Comparison of ENCODE assay signal across 26 cellular contexts in genomic region chr1:158043232-158043631, GRCh38. TPM values are rescaled to one million over a fixed set of nuclear protein-coding genes. Genes with fewer than 3 reads are reported as not detected.
DNase-seq lines count a peak whose midpoint lies in the region; ATAC-seq, FAIRE-seq and TF ChIP-seq lines count a peak whose summit lies in the region.
"Had no signal": no experiment of that assay in that cellular context is flagged by ENCODE, and none has a peak within 500 bp of the region (broad histone marks: within the 10 kb centered on the region; RNA-seq: fewer than 3 reads in every experiment).

No MANE protein-coding gene starts in this region.

- no peaks in the 10 kb centered on the region; the same call in 1 of the 2 replicates for H3K23me2 ChIP-seq in H1 (ENCODE audit: low read depth, low read length)

- POLR2A ChIA-PET in H1 (lab: Charles Lee; ENCODE audit: partially characterized antibody), result interaction anchor here (1.4 kb wide), 1 partner anchor 10 kb away, joined by 3 read pairs; no protein-coding TSS in a partner anchor

- H2BK120ac ChIP-seq in H1 (replicated peaks; ENCODE audit: low read depth, low read length), result no peak overlapping the region

- peak overlapping the region; percentile 71 for H3K27ac Mint-ChIP-seq in mesothelial cell of epicardium
- H3K27ac Mint-ChIP-seq: activated naive CD8-positive, alpha-beta T cell treated with anti-CD3 and anti-CD28 coated beads, Interleukin-2, amount 10 ng/mL, durations not matched to agents 7 days and 5 days; activated T-helper 1 cell treated with anti-CD3 and anti-CD28 coated beads, Interleukin-12 subunit alpha, Interleukin-12 subunit beta, Interleukin-2, Interleukin-4 antibody, amounts not matched to agents 30 ng/mL and 10 ng/mL and 1 ng/mL, durations not matched to agents 14 hours and 24 hours and 36 hours had no signal

- 0 out of 4 replicates have a peak, but pooled peaks of 1 of the 2 experiments have one; percentile 16 for TF ChIP-seq RAD21 in H1 (IDR thresholded peaks at IDR 0.05 in 1 of 2, conservative IDR thresholded peaks at IDR 0.05 in 1 of 2; ENCODE audit: low read depth in 2 of 2, low read length in 2 of 2)

- no peak for TF ChIP-seq EP300 in H1 (IDR thresholded peaks at IDR 0.05; ENCODE audit: borderline replicate concordance in 1 of 2, low read depth in 2 of 2, low read length in 2 of 2)

- H4K5ac ChIP-seq in H1 (ENCODE audit: insufficient read length, low read depth, low read length), result no peak overlapping the region

- H3K36me3 ChIP-seq in H1 (ENCODE audit: control insufficient read depth in 2 of 4, insufficient read depth in 4 of 4, low read length in 3 of 4), result no peaks in the 10 kb centered on the region
- H3K36me3 ChIP-seq: BLaER1, breast epithelium, gastroesophageal sphincter, left ventricle myocardium inferior, stomach, upper lobe of right lung had no signal

- H3K27me3 ChIP-seq in H1 (replicated peaks in 1 of 4; ENCODE audit: control insufficient read depth in 3 of 4, extremely low read depth in 1 of 4, insufficient read depth in 3 of 4, low read length in 3 of 4), result no peaks in the 10 kb centered on the region
- H3K27me3 ChIP-seq: BLaER1, breast epithelium, gastroesophageal sphincter, upper lobe of right lung had no signal

- no peak overlapping the region for H3K56ac ChIP-seq in H1 (replicated peaks; ENCODE audit: insufficient read length, low read depth, low read length)

- H3K27me3 Mint-ChIP-seq in mesothelial cell of epicardium (ENCODE audit: low read depth), result no peaks in the 10 kb centered on the region
- H3K27me3 Mint-ChIP-seq: activated naive CD8-positive, alpha-beta T cell treated with anti-CD3 and anti-CD28 coated beads, Interleukin-2, amount 10 ng/mL, durations not matched to agents 7 days and 5 days had no signal

- H2AK5ac ChIP-seq in H1 (ENCODE audit: low read depth, low read length), result no peak overlapping the region

- peak; percentile 89 for DNase-seq in COLO829 (ENCODE audit: low spot score)
- DNase-seq in OCI-M2 (lab: John Stamatoyannopoulos, UW; ENCODE audit: unreplicated experiment), result peak; percentile 5
- no peak for DNase-seq in H1 (ENCODE audit: low read depth in 1 of 2, low spot score in 2 of 2)
- DNase-seq in mesothelial cell of epicardium (ENCODE audit: low spot score in 2 of 2, unreplicated experiment in 2 of 2), result no peak
- DNase-seq in activated CD4-positive, CD25-positive, alpha-beta regulatory T cell treated with anti-CD3 and anti-CD28 coated beads, Interleukin-2, amount 50 U/mL, for 72 hours, result no peak
- no peak for DNase-seq in LoVo (ENCODE audit: low spot score)
- no peak for DNase-seq in H4 (ENCODE audit: low spot score)
- DNase-seq: activated naive CD8-positive, alpha-beta T cell treated with anti-CD3 and anti-CD28 coated beads, Interleukin-2, amount 10 ng/mL, durations not matched to agents 7 days and 5 days; dermis blood vessel endothelial cell; GOT3; left ventricle myocardium inferior; NCI-H1417; PC-9; stimulated activated CD4-positive, alpha-beta T cell treated with anti-CD3 and anti-CD28 coated beads, Interleukin-2, amount 100 ng/mL, for 48 hours; stomach; T1000; upper lobe of right lung had no signal

- CTCF ChIA-PET in H1 (lab: Charles Lee; ENCODE audit: partially characterized antibody), result interaction anchor here (0.6 to 49.0 kb wide), 16 partner anchors 8 to 82 kb away, joined by 3 to 1615 read pairs (median 10); partner anchors contain the start of gene KIRREL1

- peaks cover 8% of the 10 kb centered on the region for H3K79me1 ChIP-seq in H1 (ENCODE audit: low read depth, low read length)

- no peak overlapping the region; a peak in 1 of 8 replicates for H3K4me3 ChIP-seq in H1 (ENCODE audit: extremely low read depth in 1 of 4, insufficient read depth in 2 of 4, low read depth in 3 of 4, low read length in 4 of 4)
- H3K4me3 ChIP-seq: BLaER1, breast epithelium, gastroesophageal sphincter, left ventricle myocardium inferior, PC-9, skin epidermis, stomach, upper lobe of right lung had no signal

- H3K18ac ChIP-seq in H1 (ENCODE audit: extremely low read depth, low read length), result no peak overlapping the region

- peaks cover 2% of the 10 kb centered on the region for H3K36me3 Mint-ChIP-seq in mesothelial cell of epicardium
- H3K36me3 Mint-ChIP-seq: activated naive CD8-positive, alpha-beta T cell treated with anti-CD3 and anti-CD28 coated beads, Interleukin-2, amount 10 ng/mL, durations not matched to agents 7 days and 5 days had no signal

- peaks cover 5 to 18% (median 14%) of the 10 kb centered on the region in 4 experiments for H3K4me1 ChIP-seq in H1 (replicated peaks in 1 of 4; ENCODE audit: control insufficient read depth in 3 of 4, insufficient read depth in 4 of 4, low read length in 3 of 4)
- H3K4me1 ChIP-seq: breast epithelium, parathyroid adenoma had no signal

- no peak overlapping the region for H2BK12ac ChIP-seq in H1 (ENCODE audit: low read depth, low read length)

- H3K79me2 ChIP-seq in H1 (ENCODE audit: control insufficient read depth in 1 of 2, insufficient read depth in 2 of 2, low read length in 2 of 2), result peaks cover 0 to 68% of the 10 kb centered on the region in 2 experiments; a peak in 3 of 4 replicates
- H3K79me2 ChIP-seq: parathyroid adenoma had no signal

- no peak overlapping the region for H3K4me3 Mint-ChIP-seq in mesothelial cell of epicardium
- H3K4me3 Mint-ChIP-seq: activated naive CD8-positive, alpha-beta T cell treated with anti-CD3 and anti-CD28 coated beads, Interleukin-2, amount 10 ng/mL, durations not matched to agents 7 days and 5 days; activated T-helper 1 cell treated with anti-CD3 and anti-CD28 coated beads, Interleukin-12 subunit alpha, Interleukin-12 subunit beta, Interleukin-2, Interleukin-4 antibody, amounts not matched to agents 30 ng/mL and 10 ng/mL and 1 ng/mL, durations not matched to agents 14 hours and 24 hours and 36 hours had no signal

- no peak overlapping the region for H3K23ac ChIP-seq in H1 (ENCODE audit: insufficient read length)

- no peak overlapping the region for H3K4me2 ChIP-seq in H1 (ENCODE audit: insufficient read depth in 1 of 2, low read depth in 2 of 2, low read length in 2 of 2)
- H3K4me2 ChIP-seq: BLaER1, PC-9 had no signal

- 0 out of 2 replicates have a peak overlapping the region, but pooled peaks have one; percentile 5 for H2BK5ac ChIP-seq in H1 (ENCODE audit: low read depth, low read length)

- no peaks in the 10 kb centered on the region for H3K9me3 Mint-ChIP-seq in mesothelial cell of epicardium
- H3K9me3 Mint-ChIP-seq: activated naive CD8-positive, alpha-beta T cell treated with anti-CD3 and anti-CD28 coated beads, Interleukin-2, amount 10 ng/mL, durations not matched to agents 7 days and 5 days; activated T-helper 1 cell treated with anti-CD3 and anti-CD28 coated beads, Interleukin-12 subunit alpha, Interleukin-12 subunit beta, Interleukin-2, Interleukin-4 antibody, amounts not matched to agents 30 ng/mL and 10 ng/mL and 1 ng/mL, durations not matched to agents 14 hours and 24 hours and 36 hours had no signal

- H2BK20ac ChIP-seq in H1 (ENCODE audit: low read length), result no peak overlapping the region

- no peak overlapping the region for H3K9ac ChIP-seq in H1 (replicated peaks in 1 of 4; ENCODE audit: extremely low read depth in 1 of 4, low read depth in 3 of 4, low read length in 3 of 4)
- H3K9ac ChIP-seq: BLaER1, parathyroid adenoma had no signal

- H3K4me1 Mint-ChIP-seq in mesothelial cell of epicardium, result peaks cover 33% of the 10 kb centered on the region
- H3K4me1 Mint-ChIP-seq: activated naive CD8-positive, alpha-beta T cell treated with anti-CD3 and anti-CD28 coated beads, Interleukin-2, amount 10 ng/mL, durations not matched to agents 7 days and 5 days had no signal

- no peaks in the 10 kb centered on the region for H3K9me3 ChIP-seq in H1 (ENCODE audit: insufficient read depth in 2 of 2, low read depth in 1 of 2, low read length in 1 of 2)
- H3K9me3 ChIP-seq: BLaER1, breast epithelium, gastroesophageal sphincter, left ventricle myocardium inferior, stomach, upper lobe of right lung had no signal

- no peak for FAIRE-seq in H1 (lab: Jason Lieb, UNC)
- FAIRE-seq: D721Med had no signal

- no peak overlapping the region for H2AFZ ChIP-seq in H1 (ENCODE audit: low read length)
- H2AFZ ChIP-seq: parathyroid adenoma, PC-9 had no signal

- 82% methylated on average over 5 of the region's 5 CpGs; no CpG with 5 or more reads in 1 of the 2 experiments for WGBS in H1 (ENCODE audit: extremely low coverage in 1 of 2, insufficient coverage in 1 of 2, insufficient read length in 1 of 2, insufficient replicate concordance in 2 of 2, low coverage in 1 of 2, low lambda C conversion rate in 2 of 2, missing lambda C conversion rate in 1 of 2), 2 experiments

- H3K27ac ChIP-seq in H1 (ENCODE audit: low read depth, low read length), result no peak overlapping the region
- H3K27ac ChIP-seq: BLaER1, breast epithelium, gastroesophageal sphincter, left ventricle myocardium inferior, parathyroid adenoma, PC-9, skin epidermis, stomach, upper lobe of right lung had no signal

- no peak overlapping the region for H4K8ac ChIP-seq in H1 (ENCODE audit: extremely low read depth, insufficient read depth, low read length)

- H3K4ac ChIP-seq in H1 (replicated peaks; ENCODE audit: insufficient read length, low read depth, low read length), result no peak overlapping the region

- no peak overlapping the region for H4K91ac ChIP-seq in H1 (replicated peaks; ENCODE audit: insufficient read length, low read length)

- no peak for TF ChIP-seq CTCF in H1 (IDR thresholded peaks at IDR 0.05; ENCODE audit: control extremely low read depth in 1 of 3, insufficient read depth in 1 of 3, low read depth in 1 of 3, low read length in 3 of 3)
- no peak for TF ChIP-seq CTCF in mesothelial cell of epicardium (IDR thresholded peaks at IDR 0.05; ENCODE audit: unreplicated experiment)

- no peak for ATAC-seq in GM18519 (IDR thresholded peaks at IDR 0.05; ENCODE audit: low FRiP score, unreplicated experiment)
- ATAC-seq: gastroesophageal sphincter, SK-N-SH treated with all-trans-retinoic acid at 6 μM for 48 hours, upper lobe of right lung had no signal

- peaks cover 0 to 2% of the 10 kb centered on the region in 2 experiments for H4K20me1 ChIP-seq in H1 (replicated peaks in 1 of 2; ENCODE audit: control insufficient read depth in 1 of 2, insufficient read depth in 2 of 2, low read length in 2 of 2)

- no peak overlapping the region for H3K14ac ChIP-seq in H1 (ENCODE audit: insufficient read length)

- H2BK15ac ChIP-seq in H1 (ENCODE audit: low read length), result no peak overlapping the region

- TF ChIP-seq POLR2A in H1 (IDR thresholded peaks at IDR 0.05; ENCODE audit: control extremely low read depth in 1 of 2, low read depth in 2 of 2, low read length in 2 of 2), result no peak

RNA-seq across cellular contexts. Expression of gene KIRREL1, which starts 49.8 kb away (rescaled TPM):
- total RNA-seq in H1 (2021; fragmentation: NEBNext Ultra II Directional; extraction: Animal tissue kit (Norgen Biotek cat#: 25700)), result 39.0 and 41.8 TPM in 2 replicates
- polyA plus RNA-seq in H1 (2011; rRNA removed), result 14.2 and 22.9 TPM in 2 replicates
- polyA plus RNA-seq in H1 (2011; cell fraction: cytosol; rRNA removed), result 12.9 TPM
- 36.8 TPM for polyA plus RNA-seq in H1 (2011; cell fraction: nucleus; rRNA removed)
- polyA plus RNA-seq in H1 (2012, experiment 1 of 2), result 19.9 to 26.0 TPM (median 24.2 TPM) in 4 replicates
- polyA plus RNA-seq in H1 (2012, experiment 2 of 2), result 13.6 TPM
- polyA plus RNA-seq in H1 (2013, experiment 1 of 2), result 25.7 TPM
- polyA plus RNA-seq in H1 (2013, experiment 2 of 2), result 28.4 TPM
- 27.1 and 34.3 TPM in 2 replicates for polyA minus RNA-seq in H1 (2011; rRNA and poly(A)+ RNA removed)
- polyA minus RNA-seq in H1 (2011; cell fraction: cytosol; rRNA and poly(A)+ RNA removed), result 19.2 TPM
- polyA minus RNA-seq in H1 (2011; cell fraction: nucleus; rRNA and poly(A)+ RNA removed), result 21.7 TPM
- total RNA-seq in mesothelial cell of epicardium, result 178 to 189 TPM (median 180 TPM) in 3 replicates
- 35.2 and 38.4 TPM in 2 replicates for total RNA-seq in H4 (2014; rRNA removed; shearing (Covaris generic))
- total RNA-seq: activated naive CD8-positive, alpha-beta T cell treated with anti-CD3 and anti-CD28 coated beads, Interleukin-2, amount 10 ng/mL, durations not matched to agents 7 days and 5 days; activated T-helper 1 cell treated with anti-CD3 and anti-CD28 coated beads, Interleukin-12 subunit alpha, Interleukin-12 subunit beta, Interleukin-2, Interleukin-4 antibody, amounts not matched to agents 30 ng/mL and 10 ng/mL and 1 ng/mL, durations not matched to agents 14 hours and 24 hours and 36 hours had no signal

Comparison
In these comparisons a context has a peak if more than half of its experiments do, and no peak if none do; other contexts are left out.
1. DNase-seq: peak in COLO829 (single experiment) and OCI-M2 (single experiment); none in H1 (0 of 2), mesothelial cell of epicardium (0 of 2), activated CD4-positive, CD25-positive, alpha-beta regulatory T cell treated with anti-CD3 and anti-CD28 coated beads, Interleukin-2, amount 50 U/mL, for 72 hours (single experiment), LoVo (single experiment) and H4 (single experiment).